Comparison of ENCODE assay signal across 14 cellular contexts in the genomic region with DNA sequence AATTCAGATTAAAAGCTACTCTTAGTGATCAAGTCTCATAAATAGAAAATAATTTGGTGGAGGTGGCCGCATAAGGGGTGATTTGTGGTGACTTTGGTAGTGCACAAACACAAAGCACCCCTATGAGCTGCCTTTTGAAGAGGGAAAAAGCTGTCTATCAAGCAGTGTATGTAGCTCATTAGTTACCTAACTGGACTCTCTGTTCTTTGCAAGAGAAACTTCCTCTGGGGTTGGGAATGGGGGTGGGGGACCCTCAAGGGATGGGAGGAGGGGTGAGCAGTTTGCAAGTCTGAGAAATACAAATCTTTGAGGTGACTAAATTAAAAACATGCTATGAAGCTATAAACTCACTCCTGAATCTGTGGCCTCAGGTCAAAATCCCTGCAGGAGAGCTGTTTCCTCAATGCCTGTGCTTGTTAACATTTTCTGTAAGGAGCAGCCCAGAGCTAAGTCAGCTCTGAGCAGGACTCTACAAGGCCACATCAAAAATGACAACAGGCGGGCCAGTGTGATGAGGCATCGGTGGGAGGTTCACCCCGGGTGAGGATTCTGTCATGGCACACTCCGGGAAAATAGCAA. TPM values are rescaled to one million over a fixed set of nuclear protein-coding genes. Genes with fewer than 3 reads are reported as not detected.
A peak's percentile ranks its signal among the peaks of the same experiment; 100 is the strongest.
DNase-seq lines count a peak whose midpoint lies in the region; TF ChIP-seq lines count a peak whose summit lies in the region.
"Had no signal": no experiment of that assay in that cellular context is flagged by ENCODE, and none has a peak within 500 bp of the region (broad histone marks: within the 10 kb centered on the region; RNA-seq: fewer than 3 reads in every experiment).

No MANE protein-coding gene starts in this region.

- H3K9me3 ChIP-seq in neutrophil: no peaks in the 10 kb centered on the region
- H3K9me3 ChIP-seq: A549 had no signal

- TF ChIP-seq CTCF in astrocyte of the spinal cord (IDR thresholded peaks at IDR 0.05; ENCODE audit: low read depth, low read length): no peak
- TF ChIP-seq CTCF in neutrophil (IDR thresholded peaks at IDR 0.05): no peak
- TF ChIP-seq CTCF in progenitor cell of endocrine pancreas (IDR thresholded peaks at IDR 0.05; ENCODE audit: unreplicated experiment): no peak

- DNase-seq in activated CD4-positive, alpha-beta T cell treated with anti-CD3 and anti-CD28 coated beads, Interleukin-2, amount 10 ng/mL, durations not matched to agents 24 days and 14 days: no peak
- no peak for DNase-seq in activated CD4-positive, alpha-beta T cell treated with anti-CD3 and anti-CD28 coated beads for 4 hours
- DNase-seq in NCI-H69 (lab: John Stamatoyannopoulos, UW) (peak; percentile 71), astrocyte of the spinal cord (ENCODE audit: low read depth, low spot score) (peak; percentile 54), progenitor cell of endocrine pancreas (ENCODE audit: low spot score, unreplicated experiment) (no peak), KG1 (lab: John Stamatoyannopoulos, UW) (no peak)
- DNase-seq in T-helper 2 cell treated with Interferon-gamma antibody and Interleukin-4, amounts not matched to agents 5 μg/mL and 100 μg/mL, for 36 hours (ENCODE audit: low spot score): no peak
- DNase-seq: DMS153, endodermal cell, glutamatergic neuron, NCI-H345 had no signal

- no peaks in the 10 kb centered on the region for H3K36me3 ChIP-seq in neutrophil

- in situ Hi-C loops in astrocyte of the spinal cord (cut with HindIII; ENCODE audit: low sequenced_read_pairs): no loop called here

- no peak overlapping the region for H3K4me3 Mint-ChIP-seq in activated CD4-positive, alpha-beta T cell treated with anti-CD3 and anti-CD28 coated beads, Interleukin-2, amount 10 ng/mL, durations not matched to agents 24 days and 14 days
- no peak overlapping the region for H3K4me3 Mint-ChIP-seq in T-helper 2 cell treated with Interferon-gamma antibody and Interleukin-4, amounts not matched to agents 5 μg/mL and 100 μg/mL, for 36 hours
- H3K4me3 Mint-ChIP-seq in progenitor cell of endocrine pancreas (ENCODE audit: low read depth): no peak overlapping the region
- H3K4me3 Mint-ChIP-seq: endodermal cell had no signal

- no peaks in the 10 kb centered on the region for H3K27me3 ChIP-seq in neutrophil

- peaks cover 52 to 59% of the 10 kb centered on the region in 2 experiments for H3K4me1 ChIP-seq in neutrophil (ENCODE audit: control insufficient read depth in 1 of 2, insufficient read depth in 1 of 2, low read depth in 1 of 2, low read length in 1 of 2)
- H3K4me1 ChIP-seq: A549 had no signal

- H3K9me3 Mint-ChIP-seq in activated CD4-positive, alpha-beta T cell treated with anti-CD3 and anti-CD28 coated beads, Interleukin-2, amount 10 ng/mL, durations not matched to agents 24 days and 14 days: peaks cover 11% of the 10 kb centered on the region
- peaks cover 8% of the 10 kb centered on the region for H3K9me3 Mint-ChIP-seq in T-helper 2 cell treated with Interferon-gamma antibody and Interleukin-4, amounts not matched to agents 5 μg/mL and 100 μg/mL, for 36 hours
- H3K9me3 Mint-ChIP-seq in progenitor cell of endocrine pancreas (ENCODE audit: low read depth): no peaks in the 10 kb centered on the region

- peak overlapping the region; percentile 19 for H3K27ac Mint-ChIP-seq in activated CD4-positive, alpha-beta T cell treated with anti-CD3 and anti-CD28 coated beads, Interleukin-2, amount 10 ng/mL, durations not matched to agents 24 days and 14 days
- H3K27ac Mint-ChIP-seq in T-helper 2 cell treated with Interferon-gamma antibody and Interleukin-4, amounts not matched to agents 5 μg/mL and 100 μg/mL, for 36 hours: no peak overlapping the region
- no peak overlapping the region for H3K27ac Mint-ChIP-seq in progenitor cell of endocrine pancreas
- H3K27ac Mint-ChIP-seq: endodermal cell had no signal

- no peaks in the 10 kb centered on the region for H3K27me3 Mint-ChIP-seq in activated CD4-positive, alpha-beta T cell treated with anti-CD3 and anti-CD28 coated beads, Interleukin-2, amount 10 ng/mL, durations not matched to agents 24 days and 14 days
- no peaks in the 10 kb centered on the region for H3K27me3 Mint-ChIP-seq in T-helper 2 cell treated with Interferon-gamma antibody and Interleukin-4, amounts not matched to agents 5 μg/mL and 100 μg/mL, for 36 hours (ENCODE audit: low read depth)
- no peaks in the 10 kb centered on the region for H3K27me3 Mint-ChIP-seq in progenitor cell of endocrine pancreas

- H3K4me3 ChIP-seq in astrocyte of the spinal cord (ENCODE audit: low read depth, low read length) (no peak overlapping the region), neutrophil (ENCODE audit: low read depth in 1 of 2, low read length in 1 of 2) (no peak overlapping the region)
- H3K4me3 ChIP-seq: A549 had no signal

- H3K4me1 Mint-ChIP-seq in activated CD4-positive, alpha-beta T cell treated with anti-CD3 and anti-CD28 coated beads, Interleukin-2, amount 10 ng/mL, durations not matched to agents 24 days and 14 days: peaks cover 47% of the 10 kb centered on the region
- peaks cover 45% of the 10 kb centered on the region for H3K4me1 Mint-ChIP-seq in T-helper 2 cell treated with Interferon-gamma antibody and Interleukin-4, amounts not matched to agents 5 μg/mL and 100 μg/mL, for 36 hours (ENCODE audit: low read depth)
- H3K4me1 Mint-ChIP-seq in progenitor cell of endocrine pancreas (ENCODE audit: low read depth): no peaks in the 10 kb centered on the region

- H3K27ac ChIP-seq in neutrophil: peak overlapping the region; percentile 45
- H3K27ac ChIP-seq: A549, HL-60 had no signal

- intact Hi-C loops in activated CD4-positive, alpha-beta T cell treated with anti-CD3 and anti-CD28 coated beads, Interleukin-2, amount 10 ng/mL, durations not matched to agents 24 days and 14 days (cut with micrococcal nuclease): no loop called here

- H3K36me3 Mint-ChIP-seq in activated CD4-positive, alpha-beta T cell treated with anti-CD3 and anti-CD28 coated beads, Interleukin-2, amount 10 ng/mL, durations not matched to agents 24 days and 14 days (ENCODE audit: low read depth): peaks cover 10% of the 10 kb centered on the region
- peaks cover 6% of the 10 kb centered on the region for H3K36me3 Mint-ChIP-seq in T-helper 2 cell treated with Interferon-gamma antibody and Interleukin-4, amounts not matched to agents 5 μg/mL and 100 μg/mL, for 36 hours (ENCODE audit: low read depth)
- H3K36me3 Mint-ChIP-seq in progenitor cell of endocrine pancreas (ENCODE audit: insufficient read depth): no peaks in the 10 kb centered on the region

RNA-seq across cellular contexts. Expression of gene PTPRC, which starts 32.9 kb away (rescaled TPM):
- total RNA-seq in activated CD4-positive, alpha-beta T cell treated with anti-CD3 and anti-CD28 coated beads, Interleukin-2, amount 10 ng/mL, durations not matched to agents 24 days and 14 days: 436 and 438 TPM in 2 replicates
- total RNA-seq in progenitor cell of endocrine pancreas: not detected in 2 replicates

Comparison
In these comparisons a context has a peak if more than half of its experiments do, and no peak if none do; other contexts are left out.
1. DNase-seq: peak in NCI-H69 (single experiment) and astrocyte of the spinal cord (single experiment); none in activated CD4-positive, alpha-beta T cell treated with anti-CD3 and anti-CD28 coated beads, Interleukin-2, amount 10 ng/mL, durations not matched to agents 24 days and 14 days (single experiment), activated CD4-positive, alpha-beta T cell treated with anti-CD3 and anti-CD28 coated beads for 4 hours (0 of 2), T-helper 2 cell treated with Interferon-gamma antibody and Interleukin-4, amounts not matched to agents 5 μg/mL and 100 μg/mL, for 36 hours (single experiment), progenitor cell of endocrine pancreas (single experiment) and KG1 (single experiment).
2. RNA of gene PTPRC, which starts 32.9 kb away (total RNA-seq): 436 to 438 TPM in activated CD4-positive, alpha-beta T cell treated with anti-CD3 and anti-CD28 coated beads, Interleukin-2, amount 10 ng/mL, durations not matched to agents 24 days and 14 days; not detected in progenitor cell of endocrine pancreas; every median in the first group is over 100 times any median in the second.